Comparison of ENCODE assay signal across 16 cellular contexts in the genomic region with DNA sequence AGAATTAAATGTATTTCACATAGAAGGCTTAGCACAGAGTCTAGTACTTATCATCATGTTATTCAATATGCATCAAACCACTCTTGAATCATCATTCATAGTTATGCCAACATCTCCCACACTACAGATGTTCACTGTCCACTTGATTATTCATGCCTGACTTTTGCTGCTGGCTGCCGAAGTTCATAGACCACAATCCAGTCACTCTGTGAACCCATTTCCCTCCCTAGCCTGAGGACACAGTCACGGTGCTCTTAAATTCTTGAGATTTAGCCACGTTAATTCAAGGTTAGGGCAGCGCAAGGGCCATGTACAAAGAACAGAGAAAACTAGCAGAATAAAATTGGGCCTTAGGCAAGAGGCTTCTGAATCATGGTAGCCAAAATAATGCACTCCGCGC. TPM values are rescaled to one million over a fixed set of nuclear protein-coding genes. Genes with fewer than 3 reads are reported as not detected.
DNase-seq lines count a peak whose midpoint lies in the region; ATAC-seq and TF ChIP-seq lines count a peak whose summit lies in the region.
"Had no signal": no experiment of that assay in that cellular context is flagged by ENCODE, and none has a peak within 500 bp of the region (broad histone marks: within the 10 kb centered on the region; RNA-seq: fewer than 3 reads in every experiment).

No MANE protein-coding gene starts in this region.

- peaks cover 0 to 47% (median 18%) of the 10 kb centered on the region in 7 donors for H3K4me1 Mint-ChIP-seq in naive thymus-derived CD4-positive, alpha-beta T cell

- ATAC-seq in GM18517 (IDR thresholded peaks at IDR 0.05; ENCODE audit: unreplicated experiment): no peak
- no peak for ATAC-seq in naive thymus-derived CD4-positive, alpha-beta T cell
- ATAC-seq: mucosa of descending colon had no signal

- no peaks in the 10 kb centered on the region for H3K27me3 ChIP-seq in colonic mucosa
- H3K27me3 ChIP-seq in naive thymus-derived CD4-positive, alpha-beta T cell (ENCODE audit: control insufficient read depth in 2 of 2, insufficient read depth in 2 of 2, low read length in 2 of 2): no peaks in the 10 kb centered on the region
- H3K27me3 ChIP-seq: uterus had no signal

- no peaks in the 10 kb centered on the region for H3K27me3 Mint-ChIP-seq in naive thymus-derived CD4-positive, alpha-beta T cell

- H3K4me3 Mint-ChIP-seq in naive thymus-derived CD4-positive, alpha-beta T cell: no peak overlapping the region
- H3K4me3 Mint-ChIP-seq: activated T-helper 1 cell treated with anti-CD3 and anti-CD28 coated beads, Interleukin-12 subunit alpha, Interleukin-12 subunit beta, Interleukin-2, Interleukin-4 antibody, amounts not matched to agents 30 ng/mL and 10 ng/mL and 1 ng/mL, durations not matched to agents 14 hours and 24 hours and 36 hours had no signal

- H3K27ac Mint-ChIP-seq in naive thymus-derived CD4-positive, alpha-beta T cell: peak overlapping the region in 2 of 9 donors; percentile 9 to 48
- H3K27ac Mint-ChIP-seq: activated T-helper 1 cell treated with anti-CD3 and anti-CD28 coated beads, Interleukin-12 subunit alpha, Interleukin-12 subunit beta, Interleukin-2, Interleukin-4 antibody, amounts not matched to agents 30 ng/mL and 10 ng/mL and 1 ng/mL, durations not matched to agents 14 hours and 24 hours and 36 hours had no signal

- H3K36me3 Mint-ChIP-seq in naive thymus-derived CD4-positive, alpha-beta T cell: peaks cover 0 to 23% (median 0%) of the 10 kb centered on the region in 5 donors

- H3K4me1 ChIP-seq in colonic mucosa: no peaks in the 10 kb centered on the region
- H3K4me1 ChIP-seq in naive thymus-derived CD4-positive, alpha-beta T cell (ENCODE audit: control insufficient read depth in 2 of 2, insufficient read depth in 2 of 2, low read length in 2 of 2): peaks cover 0 to 5% of the 10 kb centered on the region in 2 donors
- H3K4me1 ChIP-seq: uterus had no signal

- no peak overlapping the region for H3K27ac ChIP-seq in colonic mucosa
- H3K27ac ChIP-seq in naive thymus-derived CD4-positive, alpha-beta T cell (ENCODE audit: low read depth, low read length): no peak overlapping the region
- H3K27ac ChIP-seq: uterus had no signal

- POLR2A ChIA-PET in naive thymus-derived CD4-positive, alpha-beta T cell (lab: Charles Lee): no interaction called here

- TF ChIP-seq CTCF in HFF-Myc (IDR thresholded peaks at IDR 0.05; ENCODE audit: low read depth, low read length, missing control alignments): no peak
- no peak for TF ChIP-seq CTCF in astrocyte of the spinal cord (IDR thresholded peaks at IDR 0.05; ENCODE audit: low read depth, low read length)
- TF ChIP-seq CTCF in colonic mucosa (IDR thresholded peaks at IDR 0.05): no peak

- H3K4me3 ChIP-seq in HFF-Myc (replicated peaks; ENCODE audit: low read depth, low read length): no peak overlapping the region
- H3K4me3 ChIP-seq in astrocyte of the spinal cord (ENCODE audit: low read depth, low read length): no peak overlapping the region
- no peak overlapping the region for H3K4me3 ChIP-seq in colonic mucosa
- no peak overlapping the region for H3K4me3 ChIP-seq in naive thymus-derived CD4-positive, alpha-beta T cell (ENCODE audit: low read length)
- H3K4me3 ChIP-seq: mucosa of descending colon, uterus had no signal

- no peaks in the 10 kb centered on the region for H3K36me3 ChIP-seq in colonic mucosa
- H3K36me3 ChIP-seq in naive thymus-derived CD4-positive, alpha-beta T cell (ENCODE audit: control insufficient read depth in 2 of 3, insufficient read depth in 3 of 3, low read length in 3 of 3): no peaks in the 10 kb centered on the region
- H3K36me3 ChIP-seq: uterus had no signal

- no peaks in the 10 kb centered on the region for H3K9me3 ChIP-seq in colonic mucosa
- H3K9me3 ChIP-seq in naive thymus-derived CD4-positive, alpha-beta T cell (ENCODE audit: control insufficient read depth in 2 of 3, low read length in 3 of 3): no peaks in the 10 kb centered on the region
- H3K9me3 ChIP-seq: mucosa of descending colon, uterus had no signal

- CTCF ChIA-PET in naive thymus-derived CD4-positive, alpha-beta T cell (lab: Charles Lee): no interaction called here

- H3K9me3 Mint-ChIP-seq in naive thymus-derived CD4-positive, alpha-beta T cell: no peaks in the 10 kb centered on the region
- H3K9me3 Mint-ChIP-seq: activated T-helper 1 cell treated with anti-CD3 and anti-CD28 coated beads, Interleukin-12 subunit alpha, Interleukin-12 subunit beta, Interleukin-2, Interleukin-4 antibody, amounts not matched to agents 30 ng/mL and 10 ng/mL and 1 ng/mL, durations not matched to agents 14 hours and 24 hours and 36 hours had no signal

- in situ Hi-C loops in astrocyte of the spinal cord (cut with HindIII; ENCODE audit: low sequenced_read_pairs): no loop called here

- DNase-seq in AG08395 (ENCODE audit: low spot score) (peak; percentile 77), HFF-Myc (ENCODE audit: extremely low read depth, low read depth) (peak; percentile 44), astrocyte of the spinal cord (ENCODE audit: low read depth, low spot score) (peak; percentile 63), foreskin melanocyte (peak; percentile 97), colonic mucosa (no peak), SW 1271 (lab: John Stamatoyannopoulos, UW) (no peak)
- DNase-seq in naive thymus-derived CD4-positive, alpha-beta T cell: no peak
- DNase-seq: activated CD4-positive, alpha-beta T cell treated with anti-CD3 and anti-CD28 coated beads, Interleukin-2, amount 50 U/mL, for 4 hours; DMS79 treated with DMSO at 0.1 percent for 48 hours; mucosa of descending colon; NCI-H1048; NCI-H446; stimulated activated CD4-positive, alpha-beta T cell treated with anti-CD3 and anti-CD28 coated beads, Interleukin-1b, Interleukin-23, amount 100 ng/mL, for 48 hours; uterus had no signal

- H3K9ac ChIP-seq in colonic mucosa (ENCODE audit: low read depth in 2 of 2, low read length in 2 of 2): no peak overlapping the region

- intact Hi-C loops in colonic mucosa (cut with DNase I): no loop called here
- intact Hi-C loops in naive thymus-derived CD4-positive, alpha-beta T cell (cut with micrococcal nuclease): no loop called here

RNA-seq across cellular contexts. Expression of a gene that starts 32.4 kb away (rescaled TPM):
- 10 to 100 TPM; 11.2 to 17.8 TPM for total RNA-seq in colonic mucosa
- total RNA-seq in naive thymus-derived CD4-positive, alpha-beta T cell: 10 to 100 TPM in 2 of 5 experiments, 1 to 10 TPM in 2, under 1 TPM in 1; 0.58 to 19.4 (median 1.1) TPM
- polyA plus RNA-seq in naive thymus-derived CD4-positive, alpha-beta T cell: under 1 TPM; 0.25 to 0.56 TPM

Comparison
In these comparisons a context has a peak if more than half of its experiments do, and no peak if none do; other contexts are left out.
1. DNase-seq: peak in AG08395 (single experiment), HFF-Myc (single experiment), astrocyte of the spinal cord (single experiment) and foreskin melanocyte (single experiment); none in colonic mucosa (single experiment), SW 1271 (0 of 2) and naive thymus-derived CD4-positive, alpha-beta T cell (0 of 9).